In the genomic region with DNA sequence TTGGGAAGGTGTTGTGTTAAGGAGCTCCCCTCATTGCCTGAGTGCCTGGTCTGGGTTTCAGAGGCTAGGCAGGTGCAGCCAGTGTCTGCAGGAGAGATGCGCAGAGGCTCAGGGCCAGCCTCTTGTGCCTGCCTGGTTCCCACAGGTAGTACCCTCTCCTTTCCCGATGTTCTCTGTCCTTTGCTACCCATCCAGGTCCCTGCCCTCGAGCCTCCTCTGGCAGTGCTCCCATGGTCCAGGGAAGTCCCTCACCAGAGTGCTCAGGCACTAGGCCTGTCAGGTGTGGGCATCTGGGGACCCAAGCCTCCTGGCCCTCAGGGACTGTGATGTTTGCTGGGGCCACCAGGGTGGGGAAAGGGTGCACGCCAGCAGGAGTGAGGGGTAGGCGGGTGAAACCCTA, we compare ENCODE assay signal across 1 cellular context.
TF ChIP-seq lines count a peak whose summit lies in the region.

No MANE protein-coding gene starts in this region.

TF ChIP-seq in GM23338, 12 proteins besides CTCF, POLR2A, EP300 and RAD21 (continued from another document):
- TF ChIP-seq, protein P1, sequence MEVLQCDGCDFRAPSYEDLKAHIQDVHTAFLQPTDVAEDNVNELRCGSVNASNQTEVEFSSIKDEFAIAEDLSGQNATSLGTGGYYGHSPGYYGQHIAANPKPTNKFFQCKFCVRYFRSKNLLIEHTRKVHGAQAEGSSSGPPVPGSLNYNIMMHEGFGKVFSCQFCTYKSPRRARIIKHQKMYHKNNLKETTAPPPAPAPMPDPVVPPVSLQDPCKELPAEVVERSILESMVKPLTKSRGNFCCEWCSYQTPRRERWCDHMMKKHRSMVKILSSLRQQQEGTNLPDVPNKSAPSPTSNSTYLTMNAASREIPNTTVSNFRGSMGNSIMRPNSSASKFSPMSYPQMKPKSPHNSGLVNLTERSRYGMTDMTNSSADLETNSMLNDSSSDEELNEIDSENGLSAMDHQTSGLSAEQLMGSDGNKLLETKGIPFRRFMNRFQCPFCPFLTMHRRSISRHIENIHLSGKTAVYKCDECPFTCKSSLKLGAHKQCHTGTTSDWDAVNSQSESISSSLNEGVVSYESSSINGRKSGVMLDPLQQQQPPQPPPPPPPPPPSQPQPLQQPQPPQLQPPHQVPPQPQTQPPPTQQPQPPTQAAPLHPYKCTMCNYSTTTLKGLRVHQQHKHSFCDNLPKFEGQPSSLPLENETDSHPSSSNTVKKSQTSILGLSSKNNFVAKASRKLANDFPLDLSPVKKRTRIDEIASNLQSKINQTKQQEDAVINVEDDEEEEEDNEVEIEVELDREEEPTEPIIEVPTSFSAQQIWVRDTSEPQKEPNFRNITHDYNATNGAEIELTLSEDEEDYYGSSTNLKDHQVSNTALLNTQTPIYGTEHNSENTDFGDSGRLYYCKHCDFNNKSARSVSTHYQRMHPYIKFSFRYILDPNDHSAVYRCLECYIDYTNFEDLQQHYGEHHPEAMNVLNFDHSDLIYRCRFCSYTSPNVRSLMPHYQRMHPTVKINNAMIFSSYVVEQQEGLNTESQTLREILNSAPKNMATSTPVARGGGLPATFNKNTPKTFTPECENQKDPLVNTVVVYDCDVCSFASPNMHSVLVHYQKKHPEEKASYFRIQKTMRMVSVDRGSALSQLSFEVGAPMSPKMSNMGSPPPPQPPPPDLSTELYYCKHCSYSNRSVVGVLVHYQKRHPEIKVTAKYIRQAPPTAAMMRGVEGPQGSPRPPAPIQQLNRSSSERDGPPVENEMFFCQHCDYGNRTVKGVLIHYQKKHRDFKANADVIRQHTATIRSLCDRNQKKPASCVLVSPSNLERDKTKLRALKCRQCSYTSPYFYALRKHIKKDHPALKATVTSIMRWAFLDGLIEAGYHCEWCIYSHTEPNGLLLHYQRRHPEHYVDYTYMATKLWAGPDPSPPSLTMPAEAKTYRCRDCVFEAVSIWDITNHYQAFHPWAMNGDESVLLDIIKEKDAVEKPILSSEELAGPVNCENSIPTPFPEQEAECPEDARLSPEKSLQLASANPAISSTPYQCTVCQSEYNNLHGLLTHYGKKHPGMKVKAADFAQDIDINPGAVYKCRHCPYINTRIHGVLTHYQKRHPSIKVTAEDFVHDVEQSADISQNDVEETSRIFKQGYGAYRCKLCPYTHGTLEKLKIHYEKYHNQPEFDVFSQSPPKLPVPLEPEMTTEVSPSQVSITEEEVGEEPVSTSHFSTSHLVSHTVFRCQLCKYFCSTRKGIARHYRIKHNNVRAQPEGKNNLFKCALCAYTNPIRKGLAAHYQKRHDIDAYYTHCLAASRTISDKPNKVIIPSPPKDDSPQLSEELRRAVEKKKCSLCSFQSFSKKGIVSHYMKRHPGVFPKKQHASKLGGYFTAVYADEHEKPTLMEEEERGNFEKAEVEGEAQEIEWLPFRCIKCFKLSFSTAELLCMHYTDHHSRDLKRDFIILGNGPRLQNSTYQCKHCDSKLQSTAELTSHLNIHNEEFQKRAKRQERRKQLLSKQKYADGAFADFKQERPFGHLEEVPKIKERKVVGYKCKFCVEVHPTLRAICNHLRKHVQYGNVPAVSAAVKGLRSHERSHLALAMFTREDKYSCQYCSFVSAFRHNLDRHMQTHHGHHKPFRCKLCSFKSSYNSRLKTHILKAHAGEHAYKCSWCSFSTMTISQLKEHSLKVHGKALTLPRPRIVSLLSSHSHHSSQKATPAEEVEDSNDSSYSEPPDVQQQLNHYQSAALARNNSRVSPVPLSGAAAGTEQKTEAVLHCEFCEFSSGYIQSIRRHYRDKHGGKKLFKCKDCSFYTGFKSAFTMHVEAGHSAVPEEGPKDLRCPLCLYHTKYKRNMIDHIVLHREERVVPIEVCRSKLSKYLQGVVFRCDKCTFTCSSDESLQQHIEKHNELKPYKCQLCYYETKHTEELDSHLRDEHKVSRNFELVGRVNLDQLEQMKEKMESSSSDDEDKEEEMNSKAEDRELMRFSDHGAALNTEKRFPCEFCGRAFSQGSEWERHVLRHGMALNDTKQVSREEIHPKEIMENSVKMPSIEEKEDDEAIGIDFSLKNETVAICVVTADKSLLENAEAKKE (CRISPR knock-in tag; IDR thresholded peaks at IDR 0.05), result no peak
- no peak for TF ChIP-seq STAT1 (IDR thresholded peaks at IDR 0.05; ENCODE audit: unreplicated experiment)
